In genomic region chr16:55478827-55479559, GRCh38 we compare ENCODE assay signal across 9 cellular contexts. TPM values are rescaled to one million over a fixed set of nuclear protein-coding genes. Genes with fewer than 3 reads are reported as not detected.
DNase-seq lines count a peak whose midpoint lies in the region; ATAC-seq and TF ChIP-seq lines count a peak whose summit lies in the region.
"Had no signal": no experiment of that assay in that cellular context is flagged by ENCODE, and none has a peak within 500 bp of the region (broad histone marks: within the 10 kb centered on the region; RNA-seq: fewer than 3 reads in every experiment).

Gene MMP2, plus strand, starts transcription at chr16:55479198. Its CDS starts 282 bp downstream, at chr16:55479480.

- no peak within 1 kb of the TSS for H2BK20ac ChIP-seq in H9 (ENCODE audit: low read depth, low read length, poor library complexity, severe bottlenecking)

- DNase-seq in H9 (peak; percentile 90), left ventricle myocardium inferior (peak; percentile 84), renal cortical epithelial cell (ENCODE audit: low read depth) (no peak), middle frontal gyrus (ENCODE audit: extremely low spot score, low spot score) (no peak)
- no peak for DNase-seq in activated T-helper 1 cell treated with anti-CD3 and anti-CD28 coated beads, Interleukin-12 subunit alpha, Interleukin-12 subunit beta, Interleukin-2, Interleukin-4 antibody, amounts not matched to agents 30 ng/mL and 10 ng/mL and 1 ng/mL, durations not matched to agents 14 hours and 24 hours and 36 hours (ENCODE audit: low spot score)
- DNase-seq in activated naive CD8-positive, alpha-beta T cell treated with anti-CD3 and anti-CD28 coated beads for 36 hours = no peak
- DNase-seq: naive B cell had no signal

- no peak within 1 kb of the TSS for H2AFZ ChIP-seq in H9 (ENCODE audit: low read length)

- peak within 1 kb of the TSS; percentile 9 to 94 (median 79); a peak in 5 of 7 replicates for H3K27ac Mint-ChIP-seq in H9
- H3K27ac Mint-ChIP-seq in activated T-helper 1 cell treated with anti-CD3 and anti-CD28 coated beads, Interleukin-12 subunit alpha, Interleukin-12 subunit beta, Interleukin-2, Interleukin-4 antibody, amounts not matched to agents 30 ng/mL and 10 ng/mL and 1 ng/mL, durations not matched to agents 14 hours and 24 hours and 36 hours = no peak within 1 kb of the TSS
- no peak within 1 kb of the TSS for H3K27ac Mint-ChIP-seq in activated naive CD8-positive, alpha-beta T cell treated with anti-CD3 and anti-CD28 coated beads for 36 hours
- H3K27ac Mint-ChIP-seq: naive B cell had no signal

- H4K20me1 ChIP-seq in H9 (ENCODE audit: control insufficient read depth, insufficient read depth, insufficient read length) = no peaks in the 10 kb centered on the region

- TF ChIP-seq CTCF in H9 (conservative IDR thresholded peaks at IDR 0.05) = no peak
- TF ChIP-seq CTCF in left ventricle myocardium inferior (IDR thresholded peaks at IDR 0.05; ENCODE audit: borderline replicate concordance) = no peak

- intact Hi-C loops in activated T-helper 1 cell treated with anti-CD3 and anti-CD28 coated beads, Interleukin-12 subunit alpha, Interleukin-12 subunit beta, Interleukin-2, Interleukin-4 antibody, amounts not matched to agents 30 ng/mL and 10 ng/mL and 1 ng/mL, durations not matched to agents 14 hours and 24 hours and 36 hours (cut with micrococcal nuclease) = loop anchor here (10.0 kb wide), 1 partner anchor 716 kb away; the partner anchor contains the start of gene GNAO1
- intact Hi-C loops in left ventricle myocardium inferior (cut with micrococcal nuclease) = no loop called here

- H3K9me3 ChIP-seq in H9 (ENCODE audit: control insufficient read depth, low read depth, low read length) (no peaks in the 10 kb centered on the region), left ventricle myocardium inferior (replicated peaks) (no peaks in the 10 kb centered on the region)

- H4K8ac ChIP-seq in H9 (replicated peaks; ENCODE audit: insufficient read length, low read depth, low read length) = no peak within 1 kb of the TSS

- H3T11ph ChIP-seq in H9 (ENCODE audit: low read length) = no peak within 1 kb of the TSS

- no peak within 1 kb of the TSS for H2AK5ac ChIP-seq in H9 (ENCODE audit: insufficient read length, low read length)

- peak within 1 kb of the TSS; percentile 94 for H3K14ac ChIP-seq in H9 (ENCODE audit: insufficient read depth, low read length)

- H4K5ac ChIP-seq in H9 (ENCODE audit: insufficient read length, low read depth, low read length) = no peak within 1 kb of the TSS

- H3K23ac ChIP-seq in H9 (ENCODE audit: insufficient read length, low read depth, low read length) = no peak within 1 kb of the TSS

- H3K9ac ChIP-seq in H9 (ENCODE audit: extremely low read depth, insufficient read length, low read length) = no peak within 1 kb of the TSS

- peak within 1 kb of the TSS; percentile 78 for H3K18ac ChIP-seq in H9 (ENCODE audit: insufficient read length, low read depth, low read length)

- peaks cover 87% of the 10 kb centered on the region for H3K27me3 Mint-ChIP-seq in H9 (ENCODE audit: low read depth)
- H3K27me3 Mint-ChIP-seq in activated T-helper 1 cell treated with anti-CD3 and anti-CD28 coated beads, Interleukin-12 subunit alpha, Interleukin-12 subunit beta, Interleukin-2, Interleukin-4 antibody, amounts not matched to agents 30 ng/mL and 10 ng/mL and 1 ng/mL, durations not matched to agents 14 hours and 24 hours and 36 hours (ENCODE audit: insufficient read depth) = peaks cover 29% of the 10 kb centered on the region
- H3K27me3 Mint-ChIP-seq in activated naive CD8-positive, alpha-beta T cell treated with anti-CD3 and anti-CD28 coated beads for 36 hours = peaks cover 47% of the 10 kb centered on the region

- H2BK120ac ChIP-seq in H9 (ENCODE audit: low read depth, low read length, poor library complexity, severe bottlenecking) = no peak within 1 kb of the TSS

- no peaks in the 10 kb centered on the region for H3K79me1 ChIP-seq in H9 (ENCODE audit: insufficient read depth, low read depth, low read length, poor library complexity, severe bottlenecking)

- peak within 1 kb of the TSS; percentile 75 for H3K4me2 ChIP-seq in H9 (ENCODE audit: insufficient read depth, insufficient read length, low read length)

- peaks cover 13% of the 10 kb centered on the region for H3K36me3 ChIP-seq in left ventricle myocardium inferior

- H2BK5ac ChIP-seq in H9 (ENCODE audit: insufficient read length, low read length) = no peak within 1 kb of the TSS

- WGBS in H9 (ENCODE audit: extremely low coverage, insufficient read length, low lambda C conversion rate) = no CpG with 5 or more reads among the region's 63 CpGs

- no peak within 1 kb of the TSS for H4K91ac ChIP-seq in H9 (ENCODE audit: insufficient read length, low read depth, low read length)

- H3K9me3 Mint-ChIP-seq in H9 = peaks cover 0 to 2% of the 10 kb centered on the region in 2 experiments; a peak in 2 of 5 replicates
- H3K9me3 Mint-ChIP-seq in activated T-helper 1 cell treated with anti-CD3 and anti-CD28 coated beads, Interleukin-12 subunit alpha, Interleukin-12 subunit beta, Interleukin-2, Interleukin-4 antibody, amounts not matched to agents 30 ng/mL and 10 ng/mL and 1 ng/mL, durations not matched to agents 14 hours and 24 hours and 36 hours = no peaks in the 10 kb centered on the region
- no peaks in the 10 kb centered on the region for H3K9me3 Mint-ChIP-seq in activated naive CD8-positive, alpha-beta T cell treated with anti-CD3 and anti-CD28 coated beads for 36 hours

- H3K4me1 Mint-ChIP-seq in H9 = peaks cover 42% of the 10 kb centered on the region in 2 experiments
- H3K4me1 Mint-ChIP-seq in activated T-helper 1 cell treated with anti-CD3 and anti-CD28 coated beads, Interleukin-12 subunit alpha, Interleukin-12 subunit beta, Interleukin-2, Interleukin-4 antibody, amounts not matched to agents 30 ng/mL and 10 ng/mL and 1 ng/mL, durations not matched to agents 14 hours and 24 hours and 36 hours (ENCODE audit: low read depth) = peaks cover 10% of the 10 kb centered on the region
- no peaks in the 10 kb centered on the region for H3K4me1 Mint-ChIP-seq in activated naive CD8-positive, alpha-beta T cell treated with anti-CD3 and anti-CD28 coated beads for 36 hours

- H3K79me2 ChIP-seq in H9 (ENCODE audit: insufficient read depth, low read length) = no peaks in the 10 kb centered on the region

- no peak within 1 kb of the TSS for H2BK12ac ChIP-seq in H9 (ENCODE audit: insufficient read length, low read depth, low read length)

- ATAC-seq in HG03565 (IDR thresholded peaks at IDR 0.05; ENCODE audit: unreplicated experiment) (no peak), GM18520 (IDR thresholded peaks at IDR 0.05; ENCODE audit: unreplicated experiment) (no peak)

- H3K27me3 ChIP-seq in H9 (ENCODE audit: insufficient read depth, low read length) (peaks cover 30% of the 10 kb centered on the region), left ventricle myocardium inferior (ENCODE audit: low read depth) (peaks cover 61% of the 10 kb centered on the region)

- H3K4me3 ChIP-seq in left ventricle myocardium inferior = peak within 1 kb of the TSS; percentile 71

- H3K27ac ChIP-seq in H9 (ENCODE audit: insufficient read length, low read depth, low read length) = no peak within 1 kb of the TSS
- peak within 1 kb of the TSS; percentile 91 for H3K27ac ChIP-seq in left ventricle myocardium inferior (replicated peaks)

- no peak within 1 kb of the TSS for H2BK15ac ChIP-seq in H9 (ENCODE audit: low read depth, low read length)

- no peak within 1 kb of the TSS for H3K56ac ChIP-seq in H9 (ENCODE audit: insufficient read length, low read depth, low read length)

- peaks cover 20% of the 10 kb centered on the region for H3K23me2 ChIP-seq in H9 (ENCODE audit: insufficient read length, low read depth, low read length, poor library complexity, severe bottlenecking)

- no peak within 1 kb of the TSS for H3K4ac ChIP-seq in H9 (ENCODE audit: low read depth, low read length)

- peaks cover 3% of the 10 kb centered on the region in 3 experiments; a peak in 5 of 7 replicates for H3K36me3 Mint-ChIP-seq in H9 (ENCODE audit: insufficient read depth in 1 of 3, low read depth in 3 of 3)
- H3K36me3 Mint-ChIP-seq in activated T-helper 1 cell treated with anti-CD3 and anti-CD28 coated beads, Interleukin-12 subunit alpha, Interleukin-12 subunit beta, Interleukin-2, Interleukin-4 antibody, amounts not matched to agents 30 ng/mL and 10 ng/mL and 1 ng/mL, durations not matched to agents 14 hours and 24 hours and 36 hours (ENCODE audit: low read depth) = no peaks in the 10 kb centered on the region
- H3K36me3 Mint-ChIP-seq in activated naive CD8-positive, alpha-beta T cell treated with anti-CD3 and anti-CD28 coated beads for 36 hours = no peaks in the 10 kb centered on the region

- H3K4me1 ChIP-seq in H9 (ENCODE audit: insufficient read depth, low read length) = no peaks in the 10 kb centered on the region; the same call in 1 of the 2 replicates
- peaks cover 59% of the 10 kb centered on the region for H3K4me1 ChIP-seq in left ventricle myocardium inferior

- H3K4me3 Mint-ChIP-seq in H9 = peak within 1 kb of the TSS; percentile 76 to 96
- peak within 1 kb of the TSS; percentile 43 for H3K4me3 Mint-ChIP-seq in activated T-helper 1 cell treated with anti-CD3 and anti-CD28 coated beads, Interleukin-12 subunit alpha, Interleukin-12 subunit beta, Interleukin-2, Interleukin-4 antibody, amounts not matched to agents 30 ng/mL and 10 ng/mL and 1 ng/mL, durations not matched to agents 14 hours and 24 hours and 36 hours
- H3K4me3 Mint-ChIP-seq in activated naive CD8-positive, alpha-beta T cell treated with anti-CD3 and anti-CD28 coated beads for 36 hours = no peak within 1 kb of the TSS
- H3K4me3 Mint-ChIP-seq: naive B cell had no signal

RNA-seq across cellular contexts. Expression of gene MMP2, which starts in this region (rescaled TPM):
- total RNA-seq in H9 (2021) = 22.4 and 23.1 TPM in 2 replicates
- total RNA-seq in activated T-helper 1 cell treated with anti-CD3 and anti-CD28 coated beads, Interleukin-12 subunit alpha, Interleukin-12 subunit beta, Interleukin-2, Interleukin-4 antibody, amounts not matched to agents 30 ng/mL and 10 ng/mL and 1 ng/mL, durations not matched to agents 14 hours and 24 hours and 36 hours = not detected in 2 replicates
- total RNA-seq in left ventricle myocardium inferior = 87.4 TPM
- total RNA-seq in renal cortical epithelial cell = 7.1 and 211 TPM in 2 replicates
- total RNA-seq in activated naive CD8-positive, alpha-beta T cell treated with anti-CD3 and anti-CD28 coated beads for 36 hours = not detected

Comparison
In these comparisons a context has a peak if more than half of its experiments do, and no peak if none do; other contexts are left out.
1. DNase-seq: peak in H9 (single experiment) and left ventricle myocardium inferior (single experiment); none in activated T-helper 1 cell treated with anti-CD3 and anti-CD28 coated beads, Interleukin-12 subunit alpha, Interleukin-12 subunit beta, Interleukin-2, Interleukin-4 antibody, amounts not matched to agents 30 ng/mL and 10 ng/mL and 1 ng/mL, durations not matched to agents 14 hours and 24 hours and 36 hours (single experiment), renal cortical epithelial cell (single experiment), activated naive CD8-positive, alpha-beta T cell treated with anti-CD3 and anti-CD28 coated beads for 36 hours (single experiment) and middle frontal gyrus (single experiment).
2. H3K27ac Mint-ChIP-seq: peak in H9 (3 of 3); none in activated T-helper 1 cell treated with anti-CD3 and anti-CD28 coated beads, Interleukin-12 subunit alpha, Interleukin-12 subunit beta, Interleukin-2, Interleukin-4 antibody, amounts not matched to agents 30 ng/mL and 10 ng/mL and 1 ng/mL, durations not matched to agents 14 hours and 24 hours and 36 hours (single experiment) and activated naive CD8-positive, alpha-beta T cell treated with anti-CD3 and anti-CD28 coated beads for 36 hours (single experiment).